17 cellular contexts compared by ENCODE assay signal in the genomic region with DNA sequence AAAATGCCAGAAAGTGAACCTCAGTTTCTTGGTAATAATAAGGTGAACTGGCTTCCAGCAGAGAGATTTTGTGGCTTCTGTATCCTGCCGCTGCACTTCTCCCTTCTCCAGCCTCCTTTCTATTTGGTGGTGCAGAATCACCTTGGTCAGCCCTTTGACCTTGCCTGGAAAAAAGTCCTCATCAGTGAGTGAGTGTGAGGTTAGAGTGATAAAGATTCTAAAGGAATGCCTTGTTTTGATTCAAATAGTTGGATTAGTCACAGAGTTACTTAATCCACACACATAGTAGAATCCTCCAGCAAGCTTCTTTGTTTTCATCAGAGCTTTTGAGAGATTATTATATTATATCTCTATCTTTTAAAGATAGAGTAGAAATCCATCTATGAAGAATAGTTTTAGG.
DNase-seq lines count a peak whose midpoint lies in the region; ATAC-seq and TF ChIP-seq lines count a peak whose summit lies in the region.
"Had no signal": no experiment of that assay in that cellular context is flagged by ENCODE, and none has a peak within 500 bp of the region (broad histone marks: within the 10 kb centered on the region; RNA-seq: fewer than 3 reads in every experiment).

No MANE protein-coding gene starts in this region.

- H3K4me3 ChIP-seq in AG04450 (ENCODE audit: low read depth, low read length) = no peak overlapping the region
- no peak overlapping the region for H3K4me3 ChIP-seq in astrocyte of the cerebellum (ENCODE audit: low read depth, low read length)
- H3K4me3 ChIP-seq in heart right ventricle = no peak overlapping the region
- H3K4me3 ChIP-seq: colonic mucosa, tibial artery had no signal

- H3K27ac ChIP-seq in AG04450 (ENCODE audit: low read depth, low read length) (no peak overlapping the region), heart right ventricle (no peak overlapping the region)
- H3K27ac ChIP-seq: colonic mucosa, tibial artery had no signal

- ATAC-seq in heart right ventricle (no peak), GM21381 (IDR thresholded peaks at IDR 0.05; ENCODE audit: unreplicated experiment) (no peak), GM18519 (IDR thresholded peaks at IDR 0.05; ENCODE audit: low FRiP score, unreplicated experiment) (no peak)
- ATAC-seq: naive thymus-derived CD4-positive, alpha-beta T cell had no signal

- DNase-seq in AG04450 (ENCODE audit: low read depth, low spot score) (peak; percentile 38), HCEC 1CT (peak; percentile 69), astrocyte of the cerebellum (ENCODE audit: low read depth) (peak; percentile 43), kidney glomerular epithelial cell (lab: John Stamatoyannopoulos, UW) (peak; percentile 76), heart right ventricle (no peak), NCI-H524 (lab: John Stamatoyannopoulos, UW) (no peak)
- DNase-seq: activated naive CD8-positive, alpha-beta T cell treated with anti-CD3 and anti-CD28 coated beads, Interleukin-2, amount 10 ng/mL, durations not matched to agents 7 days and 5 days; activated T-cell treated with anti-CD3 and anti-CD28 coated beads, Interleukin-2, amount 50 U/mL, for 24 hours; colonic mucosa; naive thymus-derived CD4-positive, alpha-beta T cell; NCI-H1092 treated with DMSO at 0.1 percent for 48 hours; NCI-H2227 treated with DMSO at 0.1 percent for 48 hours; SK-N-SH; stimulated activated CD4-positive, alpha-beta T cell treated with anti-CD3 and anti-CD28 coated beads, Interleukin-2, amount 100 ng/mL, for 48 hours; tibial artery had no signal

- no peaks in the 10 kb centered on the region for H3K36me3 ChIP-seq in heart right ventricle
- H3K36me3 ChIP-seq: colonic mucosa, tibial artery had no signal

- in situ Hi-C loops in astrocyte of the cerebellum (cut with HindIII; ENCODE audit: low sequenced_read_pairs) = no loop called here

- CTCF ChIA-PET in AG04450 (lab: Charles Lee) = no interaction called here

- no peaks in the 10 kb centered on the region for H3K9me3 ChIP-seq in AG04450 (ENCODE audit: control insufficient read depth, insufficient read depth, low read length)
- H3K9me3 ChIP-seq in heart right ventricle = no peaks in the 10 kb centered on the region
- H3K9me3 ChIP-seq: colonic mucosa, SK-N-SH, tibial artery had no signal

- TF ChIP-seq CTCF in AG04450 (IDR thresholded peaks at IDR 0.05; ENCODE audit: low read depth, low read length) = no peak
- TF ChIP-seq CTCF in astrocyte of the cerebellum (IDR thresholded peaks at IDR 0.05; ENCODE audit: low read depth, low read length, missing control alignments) = no peak
- TF ChIP-seq CTCF in heart right ventricle (IDR thresholded peaks at IDR 0.05) = no peak

- POLR2A ChIA-PET in AG04450 (lab: Yijun Ruan, JAX) = no interaction called here

- H3K4me1 ChIP-seq in heart right ventricle = peaks cover 0 to 41% (median 10%) of the 10 kb centered on the region in 9 donors
- H3K4me1 ChIP-seq: colonic mucosa had no signal

- no peaks in the 10 kb centered on the region for H3K27me3 ChIP-seq in AG04450 (ENCODE audit: control insufficient read depth, insufficient read depth, low read length)
- H3K27me3 ChIP-seq in heart right ventricle = no peaks in the 10 kb centered on the region
- H3K27me3 ChIP-seq: colonic mucosa, tibial artery had no signal

- 92 to 93% methylated on average over 1 of the region's 1 CpG for WGBS in heart right ventricle, 2 donors

- intact Hi-C loops in heart right ventricle (cut with DNase I) = no loop called here

Comparison
In these comparisons a context has a peak if more than half of its experiments do, and no peak if none do; other contexts are left out.
1. DNase-seq: peak in AG04450 (single experiment), HCEC 1CT (single experiment), astrocyte of the cerebellum (single experiment) and kidney glomerular epithelial cell (single experiment); none in heart right ventricle (0 of 2) and NCI-H524 (0 of 2).